In genomic region chr11:58928082-58928574, GRCh38 we compare ENCODE assay signal across 14 cellular contexts. TPM values are rescaled to one million over a fixed set of nuclear protein-coding genes. Genes with fewer than 3 reads are reported as not detected.
DNase-seq lines count a peak whose midpoint lies in the region; ATAC-seq and TF ChIP-seq lines count a peak whose summit lies in the region.
"Had no signal": no experiment of that assay in that cellular context is flagged by ENCODE, and none has a peak within 500 bp of the region (broad histone marks: within the 10 kb centered on the region; RNA-seq: fewer than 3 reads in every experiment).

No MANE protein-coding gene starts in this region.

- peak overlapping the region; percentile 45 for H3K4me3 Mint-ChIP-seq in activated CD8-positive, alpha-beta T cell treated with anti-CD3 and anti-CD28 coated beads for 36 hours
- H3K4me3 Mint-ChIP-seq in activated CD8-positive, alpha-beta T cell treated with anti-CD3 and anti-CD28 coated beads, Interleukin-2, amount 10 ng/mL, durations not matched to agents 7 days and 5 days, result no peak overlapping the region
- H3K4me3 Mint-ChIP-seq in stimulated activated naive CD8-positive, alpha-beta T cell treated with anti-CD3 and anti-CD28 coated beads, Interleukin-15, amount 100 ng/mL, for 72 hours, result peak overlapping the region; percentile 42 to 57

- intact Hi-C loops in activated CD8-positive, alpha-beta T cell treated with anti-CD3 and anti-CD28 coated beads for 36 hours (cut with micrococcal nuclease), result no loop called here

- DNase-seq in activated CD8-positive, alpha-beta T cell treated with anti-CD3 and anti-CD28 coated beads for 36 hours, result no peak
- DNase-seq in activated CD8-positive, alpha-beta T cell treated with anti-CD3 and anti-CD28 coated beads, Interleukin-2, amount 10 ng/mL, durations not matched to agents 7 days and 5 days, result no peak
- DNase-seq in astrocyte of the hippocampus (ENCODE audit: low read depth, low spot score), result peak; percentile 29
- peak; percentile 59 for DNase-seq in left kidney (ENCODE audit: low read depth, low spot score)
- DNase-seq in stimulated activated naive CD8-positive, alpha-beta T cell treated with anti-CD3 and anti-CD28 coated beads, Interleukin-15, amount 100 ng/mL, for 72 hours, result no peak
- no peak for DNase-seq in NCI-H526 treated with DMSO at 0.1 percent for 48 hours (lab: John Stamatoyannopoulos, UW)
- DNase-seq: activated T-cell treated with anti-CD3 and anti-CD28 coated beads, Interleukin-2, amount 50 U/mL, for 4 hours; cortex of kidney; NCI-H1105; stimulated activated CD4-positive, alpha-beta T cell treated with anti-CD3 and anti-CD28 coated beads, Interleukin-2, amount 100 ng/mL, for 48 hours had no signal

- no peak for ATAC-seq in activated CD8-positive, alpha-beta T cell treated with anti-CD3 and anti-CD28 coated beads for 36 hours
- ATAC-seq in activated CD8-positive, alpha-beta T cell treated with anti-CD3 and anti-CD28 coated beads, Interleukin-2, amount 10 ng/mL, durations not matched to agents 7 days and 5 days, result no peak
- no peak for ATAC-seq in stimulated activated naive CD8-positive, alpha-beta T cell treated with anti-CD3 and anti-CD28 coated beads, Interleukin-15, amount 100 ng/mL, for 72 hours
- ATAC-seq in GM19035 (IDR thresholded peaks at IDR 0.05; ENCODE audit: unreplicated experiment) (no peak), GM19452 (IDR thresholded peaks at IDR 0.05; ENCODE audit: unreplicated experiment) (no peak)

- H3K27ac Mint-ChIP-seq in activated CD8-positive, alpha-beta T cell treated with anti-CD3 and anti-CD28 coated beads for 36 hours, result no peak overlapping the region
- H3K27ac Mint-ChIP-seq in activated CD8-positive, alpha-beta T cell treated with anti-CD3 and anti-CD28 coated beads, Interleukin-2, amount 10 ng/mL, durations not matched to agents 7 days and 5 days, result no peak overlapping the region
- no peak overlapping the region for H3K27ac Mint-ChIP-seq in stimulated activated naive CD8-positive, alpha-beta T cell treated with anti-CD3 and anti-CD28 coated beads, Interleukin-15, amount 100 ng/mL, for 72 hours

- peaks cover 13% of the 10 kb centered on the region for H3K4me1 Mint-ChIP-seq in activated CD8-positive, alpha-beta T cell treated with anti-CD3 and anti-CD28 coated beads for 36 hours (ENCODE audit: low read depth)
- peaks cover 8% of the 10 kb centered on the region for H3K4me1 Mint-ChIP-seq in activated CD8-positive, alpha-beta T cell treated with anti-CD3 and anti-CD28 coated beads, Interleukin-2, amount 10 ng/mL, durations not matched to agents 7 days and 5 days (ENCODE audit: low read depth)
- peaks cover 21% of the 10 kb centered on the region for H3K4me1 Mint-ChIP-seq in stimulated activated naive CD8-positive, alpha-beta T cell treated with anti-CD3 and anti-CD28 coated beads, Interleukin-15, amount 100 ng/mL, for 72 hours

- no peak for TF ChIP-seq CTCF in activated CD8-positive, alpha-beta T cell treated with anti-CD3 and anti-CD28 coated beads for 36 hours (IDR thresholded peaks at IDR 0.05)

- POLR2A ChIA-PET in activated CD8-positive, alpha-beta T cell treated with anti-CD3 and anti-CD28 coated beads for 36 hours (lab: Charles Lee), result interaction anchor here (0.6 kb wide), 1 partner anchor 336 kb away, joined by 4 read pairs; no protein-coding TSS in a partner anchor
- POLR2A ChIA-PET in activated CD8-positive, alpha-beta T cell treated with anti-CD3 and anti-CD28 coated beads, Interleukin-2, amount 10 ng/mL, durations not matched to agents 7 days and 5 days (lab: Charles Lee), result no interaction called here

- CTCF ChIA-PET in activated CD8-positive, alpha-beta T cell treated with anti-CD3 and anti-CD28 coated beads for 36 hours (lab: Charles Lee), result interaction anchor here (1.2 to 1.6 kb wide), 4 partner anchors 9 to 207 kb away, joined by 3 to 6 read pairs (median 5); no protein-coding TSS in a partner anchor
- CTCF ChIA-PET in activated CD8-positive, alpha-beta T cell treated with anti-CD3 and anti-CD28 coated beads, Interleukin-2, amount 10 ng/mL, durations not matched to agents 7 days and 5 days (lab: Charles Lee), result interaction anchor here (1.1 to 2.7 kb wide), 5 partner anchors 10 to 208 kb away, joined by 3 to 7 read pairs (median 4); no protein-coding TSS in a partner anchor

- H3K9me3 Mint-ChIP-seq in activated CD8-positive, alpha-beta T cell treated with anti-CD3 and anti-CD28 coated beads for 36 hours, result no peaks in the 10 kb centered on the region
- no peaks in the 10 kb centered on the region for H3K9me3 Mint-ChIP-seq in activated CD8-positive, alpha-beta T cell treated with anti-CD3 and anti-CD28 coated beads, Interleukin-2, amount 10 ng/mL, durations not matched to agents 7 days and 5 days (ENCODE audit: insufficient read depth)
- no peaks in the 10 kb centered on the region for H3K9me3 Mint-ChIP-seq in stimulated activated naive CD8-positive, alpha-beta T cell treated with anti-CD3 and anti-CD28 coated beads, Interleukin-15, amount 100 ng/mL, for 72 hours
- H3K9me3 Mint-ChIP-seq: activated T-cell treated with anti-CD3 and anti-CD28 coated beads, Interleukin-2, amount 50 U/mL, for 4 hours had no signal

- peaks cover 7% of the 10 kb centered on the region for H3K27me3 Mint-ChIP-seq in activated CD8-positive, alpha-beta T cell treated with anti-CD3 and anti-CD28 coated beads for 36 hours
- H3K27me3 Mint-ChIP-seq in activated CD8-positive, alpha-beta T cell treated with anti-CD3 and anti-CD28 coated beads, Interleukin-2, amount 10 ng/mL, durations not matched to agents 7 days and 5 days (ENCODE audit: low read depth), result no peaks in the 10 kb centered on the region
- peaks cover 22% of the 10 kb centered on the region for H3K27me3 Mint-ChIP-seq in stimulated activated naive CD8-positive, alpha-beta T cell treated with anti-CD3 and anti-CD28 coated beads, Interleukin-15, amount 100 ng/mL, for 72 hours

- H3K36me3 Mint-ChIP-seq in activated CD8-positive, alpha-beta T cell treated with anti-CD3 and anti-CD28 coated beads for 36 hours (ENCODE audit: low read depth), result no peaks in the 10 kb centered on the region
- no peaks in the 10 kb centered on the region for H3K36me3 Mint-ChIP-seq in activated CD8-positive, alpha-beta T cell treated with anti-CD3 and anti-CD28 coated beads, Interleukin-2, amount 10 ng/mL, durations not matched to agents 7 days and 5 days (ENCODE audit: low read depth)

RNA-seq across cellular contexts. Expression of gene GLYATL1, which starts 11.2 kb away (rescaled TPM):
- total RNA-seq in activated CD8-positive, alpha-beta T cell treated with anti-CD3 and anti-CD28 coated beads for 36 hours, result under 1 TPM in 1 of 2 experiments, not detected in 1; 0.18 TPM
- not detected for total RNA-seq in activated CD8-positive, alpha-beta T cell treated with anti-CD3 and anti-CD28 coated beads, Interleukin-2, amount 10 ng/mL, durations not matched to agents 7 days and 5 days
- total RNA-seq: myocyte, OCI-LY7 had no signal

Comparison
In these comparisons a context has a peak if more than half of its experiments do, and no peak if none do; other contexts are left out.
1. DNase-seq: peak in astrocyte of the hippocampus (single experiment) and left kidney (single experiment); none in activated CD8-positive, alpha-beta T cell treated with anti-CD3 and anti-CD28 coated beads for 36 hours (single experiment), activated CD8-positive, alpha-beta T cell treated with anti-CD3 and anti-CD28 coated beads, Interleukin-2, amount 10 ng/mL, durations not matched to agents 7 days and 5 days (single experiment), stimulated activated naive CD8-positive, alpha-beta T cell treated with anti-CD3 and anti-CD28 coated beads, Interleukin-15, amount 100 ng/mL, for 72 hours (0 of 2) and NCI-H526 treated with DMSO at 0.1 percent for 48 hours (single experiment).